1 cellular context compared by ENCODE assay signal in genomic region chr11:66616379-66617147, GRCh38.
TF ChIP-seq lines count a peak whose summit lies in the region.

Gene RBM14 (plus strand): TSS chr11:66616630. CDS start chr11:66616721, 91 bp downstream.

TF ChIP-seq in K562, 482 proteins besides CTCF, POLR2A, EP300 and RAD21 (continued from another document and continues in another):
- no peak for TF ChIP-seq ZNF318 (IDR thresholded peaks at IDR 0.05; ENCODE audit: borderline replicate concordance in 1 of 2, low read depth in 1 of 2)
- TF ChIP-seq ELF2 (CRISPR knock-in tag; IDR thresholded peaks at IDR 0.05): no peak
- no peak for TF ChIP-seq POLR3A (IDR thresholded peaks at IDR 0.05; ENCODE audit: borderline replicate concordance, extremely low read depth, insufficient read depth, insufficient read length)
- peak; percentile 52; the same call in 1 of the 2 replicates for TF ChIP-seq ZNF165 (CRISPR knock-in tag; IDR thresholded peaks at IDR 0.05; ENCODE audit: borderline replicate concordance)
- peak; percentile 64 to 82 for TF ChIP-seq E2F6 (IDR thresholded peaks at IDR 0.05; ENCODE audit: borderline replicate concordance in 1 of 2, extremely low read depth in 1 of 2, insufficient read depth in 1 of 2, insufficient read length in 1 of 2, low read depth in 1 of 2, low read length in 1 of 2, poor library complexity in 1 of 2, severe bottlenecking in 1 of 2)
- TF ChIP-seq RCOR1 (IDR thresholded peaks at IDR 0.05; ENCODE audit: borderline replicate concordance in 1 of 2, low read depth in 2 of 2, low read length in 2 of 2): peak in 1 of 2 experiments; percentile 40; a peak in 1 of 4 replicates
- no peak for TF ChIP-seq HMG20A (CRISPR knock-in tag; conservative IDR thresholded peaks at IDR 0.05)
- TF ChIP-seq SRSF3 (IDR thresholded peaks at IDR 0.05; ENCODE audit: insufficient read depth, low read length): no peak
- peak; percentile 55; the same call in 1 of the 2 replicates for TF ChIP-seq CTBP1 (IDR thresholded peaks at IDR 0.05; ENCODE audit: borderline replicate concordance)
- 0 out of 2 replicates have a peak, but pooled peaks have one; percentile 11 for TF ChIP-seq ESRRA (IDR thresholded peaks at IDR 0.05; ENCODE audit: borderline replicate concordance, low read depth)
- TF ChIP-seq AFF1 (IDR thresholded peaks at IDR 0.05; ENCODE audit: low read depth in 1 of 2, partially characterized antibody in 2 of 2): no peak
- peak; percentile 54 for TF ChIP-seq ZNF263 (CRISPR knock-in tag; IDR thresholded peaks at IDR 0.05; ENCODE audit: borderline replicate concordance)
- TF ChIP-seq ELF1 (tag; IDR thresholded peaks at IDR 0.05): no peak; the same call in 1 of the 2 replicates
- no peak for TF ChIP-seq ZFP30 (CRISPR knock-in tag; IDR thresholded peaks at IDR 0.05; ENCODE audit: borderline replicate concordance)
- TF ChIP-seq TSC22D4 (tag; IDR thresholded peaks at IDR 0.05): no peak
- TF ChIP-seq HMGXB4 (CRISPR knock-in tag; IDR thresholded peaks at IDR 0.05): peak; percentile 52; the same call in 1 of the 2 replicates
- peak; percentile 87 for TF ChIP-seq ZNF175 (CRISPR knock-in tag; IDR thresholded peaks at IDR 0.05; ENCODE audit: low read depth)
- TF ChIP-seq ASH1L (IDR thresholded peaks at IDR 0.05; ENCODE audit: borderline replicate concordance, low read depth, partially characterized antibody): peak; percentile 95
- TF ChIP-seq ETS1 (conservative IDR thresholded peaks at IDR 0.05; ENCODE audit: control insufficient read depth, low read depth, low read length): peak; percentile 42; the same call in 1 of the 2 replicates
- TF ChIP-seq MEIS2 (IDR thresholded peaks at IDR 0.05; ENCODE audit: partially characterized antibody): peak; percentile 75
- no peak for TF ChIP-seq ZHX1 (conservative IDR thresholded peaks at IDR 0.05; ENCODE audit: low read length)
- TF ChIP-seq CXXC5 (CRISPR knock-in tag; IDR thresholded peaks at IDR 0.05): peak; percentile 83
- TF ChIP-seq NR2C2 (CRISPR knock-in tag; IDR thresholded peaks at IDR 0.05): peak; percentile 64; the same call in 1 of the 2 replicates
- TF ChIP-seq NR2C2 (tag; IDR thresholded peaks at IDR 0.05): peak; percentile 62; the same call in 1 of the 2 replicates
- no peak for TF ChIP-seq ZSCAN32 (CRISPR knock-in tag; IDR thresholded peaks at IDR 0.05)
- no peak for TF ChIP-seq CBFA2T2 (conservative IDR thresholded peaks at IDR 0.05)
- TF ChIP-seq ZNF398 (CRISPR knock-in tag; IDR thresholded peaks at IDR 0.05): no peak
- TF ChIP-seq CTCFL (IDR thresholded peaks at IDR 0.05; ENCODE audit: borderline replicate concordance, insufficient read depth, low read depth, low read length, poor library complexity, severe bottlenecking): no peak
- no peak for TF ChIP-seq POU5F1 (IDR thresholded peaks at IDR 0.05; ENCODE audit: borderline replicate concordance, low read depth, low read length, partially characterized antibody)
- TF ChIP-seq ETV1 (tag; conservative IDR thresholded peaks at IDR 0.05; ENCODE audit: low read depth): 0 out of 2 replicates have a peak, but pooled peaks have one; percentile 24
- TF ChIP-seq CCNT2 (IDR thresholded peaks at IDR 0.05; ENCODE audit: borderline replicate concordance, extremely low read depth, insufficient read length, low read depth, low read length): peak; percentile 27
